ENCODE assay signal across 1 cellular context in genomic region chr5:60699549-60700346, GRCh38.
TF ChIP-seq lines count a peak whose summit lies in the region.

DEPDC1B (minus strand) TSS chr5:60700166; CDS start chr5:60700093, 73 bp downstream.

TF ChIP-seq in HepG2, 621 proteins besides CTCF, POLR2A, EP300 and RAD21 (continued from another document and continues in another):
- TF ChIP-seq NCOA2 (CRISPR knock-in tag; IDR thresholded peaks at IDR 0.05) (no peak), KDM1A (CRISPR knock-in tag; IDR thresholded peaks at IDR 0.05) (no peak), SIN3A (IDR thresholded peaks at IDR 0.05; ENCODE audit: borderline replicate concordance, low read depth, low read length) (peak; percentile 53; the same call in 1 of the 2 replicates), GABPB1 (CRISPR knock-in tag; IDR thresholded peaks at IDR 0.05) (peak; percentile 99), JARID2 (CRISPR knock-in tag; IDR thresholded peaks at IDR 0.05; ENCODE audit: insufficient replicate concordance) (no peak), NCOR1 (IDR thresholded peaks at IDR 0.05; ENCODE audit: borderline replicate concordance, low read length) (no peak), IRF1 (CRISPR knock-in tag; IDR thresholded peaks at IDR 0.05; ENCODE audit: low read depth) (no peak), ZNF251 (CRISPR knock-in tag; IDR thresholded peaks at IDR 0.05) (no peak), ZNF326 (CRISPR knock-in tag; IDR thresholded peaks at IDR 0.05; ENCODE audit: borderline replicate concordance) (no peak), GLMP (CRISPR knock-in tag; IDR thresholded peaks at IDR 0.05; ENCODE audit: borderline replicate concordance) (no peak), EEA1 (CRISPR knock-in tag; IDR thresholded peaks at IDR 0.05; ENCODE audit: borderline replicate concordance) (peak; percentile 21; the same call in 1 of the 2 replicates), ZNF205 (CRISPR knock-in tag; IDR thresholded peaks at IDR 0.05) (peak; percentile 51; the same call in 1 of the 2 replicates), ZBTB7B (CRISPR knock-in tag; IDR thresholded peaks at IDR 0.05) (peak; percentile 79), TFDP1 (CRISPR knock-in tag; IDR thresholded peaks at IDR 0.05; ENCODE audit: borderline replicate concordance) (peak; percentile 97), ZSCAN31 (CRISPR knock-in tag; IDR thresholded peaks at IDR 0.05; ENCODE audit: low read depth) (peak; percentile 74; the same call in 1 of the 2 replicates), ADNP (CRISPR knock-in tag; IDR thresholded peaks at IDR 0.05) (no peak), NR2F6 (IDR thresholded peaks at IDR 0.05) (no peak), NR2F6 (CRISPR knock-in tag; IDR thresholded peaks at IDR 0.05) (peak; percentile 32; the same call in 1 of the 2 replicates), TAF1 (CRISPR knock-in tag; IDR thresholded peaks at IDR 0.05) (peak; percentile 83), ZNF430 (CRISPR knock-in tag; IDR thresholded peaks at IDR 0.05) (peak; percentile 90), ZNF44 (CRISPR knock-in tag; IDR thresholded peaks at IDR 0.05) (peak; percentile 47; the same call in 1 of the 2 replicates), JDP2 (CRISPR knock-in tag; IDR thresholded peaks at IDR 0.05; ENCODE audit: borderline replicate concordance) (no peak; the same call in 1 of the 2 replicates), ZNF816 (CRISPR knock-in tag; IDR thresholded peaks at IDR 0.05; ENCODE audit: borderline replicate concordance) (peak; percentile 83), ZNF143 (CRISPR knock-in tag; IDR thresholded peaks at IDR 0.05) (no peak), PHF21A (CRISPR knock-in tag; IDR thresholded peaks at IDR 0.05) (peak; percentile 66), ZNF615 (CRISPR knock-in tag; IDR thresholded peaks at IDR 0.05; ENCODE audit: borderline replicate concordance) (no peak), MYNN (CRISPR knock-in tag; IDR thresholded peaks at IDR 0.05; ENCODE audit: low read depth) (no peak), BCL6 (CRISPR knock-in tag; IDR thresholded peaks at IDR 0.05) (0 out of 2 replicates have a peak, but pooled peaks have one; percentile 7), SNAI1 (CRISPR knock-in tag; IDR thresholded peaks at IDR 0.05; ENCODE audit: borderline replicate concordance) (peak; percentile 88), ZNF280D (CRISPR knock-in tag; IDR thresholded peaks at IDR 0.05) (no peak), REL (CRISPR knock-in tag; conservative IDR thresholded peaks at IDR 0.05) (peak; percentile 91), ZNF746 (CRISPR knock-in tag; IDR thresholded peaks at IDR 0.05) (no peak), ZNF670 (CRISPR knock-in tag; IDR thresholded peaks at IDR 0.05; ENCODE audit: borderline replicate concordance) (peak; percentile 30; the same call in 1 of the 2 replicates), MTA1 (CRISPR knock-in tag; IDR thresholded peaks at IDR 0.05; ENCODE audit: borderline replicate concordance) (no peak; the same call in 1 of the 2 replicates), RELA (CRISPR knock-in tag; IDR thresholded peaks at IDR 0.05) (no peak), KDM4B (CRISPR knock-in tag; IDR thresholded peaks at IDR 0.05) (peak; percentile 8; the same call in 1 of the 2 replicates), ETV5 (CRISPR knock-in tag; IDR thresholded peaks at IDR 0.05; ENCODE audit: borderline replicate concordance) (peak; percentile 77), ZNF142 (CRISPR knock-in tag; IDR thresholded peaks at IDR 0.05) (no peak), HOXD1 (CRISPR knock-in tag; IDR thresholded peaks at IDR 0.05) (0 out of 2 replicates have a peak, but pooled peaks have one; percentile 33), NFKBIZ (CRISPR knock-in tag; IDR thresholded peaks at IDR 0.05) (no peak), PPARG (CRISPR knock-in tag; conservative IDR thresholded peaks at IDR 0.05) (peak; percentile 44; the same call in 1 of the 2 replicates), ZKSCAN8 (CRISPR knock-in tag; IDR thresholded peaks at IDR 0.05; ENCODE audit: borderline replicate concordance) (no peak), MYPOP (CRISPR knock-in tag; IDR thresholded peaks at IDR 0.05) (peak; percentile 97), JUN (CRISPR knock-in tag; IDR thresholded peaks at IDR 0.05) (peak; percentile 34; the same call in 1 of the 2 replicates), MLXIP (CRISPR knock-in tag; IDR thresholded peaks at IDR 0.05; ENCODE audit: borderline replicate concordance) (no peak), LCORL (IDR thresholded peaks at IDR 0.05) (no peak), LCORL (CRISPR knock-in tag; IDR thresholded peaks at IDR 0.05) (peak; percentile 75), RFXANK (CRISPR knock-in tag; IDR thresholded peaks at IDR 0.05) (no peak), SMAD9 (CRISPR knock-in tag; IDR thresholded peaks at IDR 0.05) (peak; percentile 92; the same call in 1 of the 2 replicates), ZNF704 (CRISPR knock-in tag; IDR thresholded peaks at IDR 0.05; ENCODE audit: borderline replicate concordance) (peak; percentile 89; the same call in 1 of the 2 replicates), IKZF4 (CRISPR knock-in tag; IDR thresholded peaks at IDR 0.05; ENCODE audit: borderline replicate concordance, low read depth, not compliant biosample characterization) (peak; percentile 72), ZNF580 (CRISPR knock-in tag; IDR thresholded peaks at IDR 0.05; ENCODE audit: borderline replicate concordance, low read depth) (peak; percentile 67; the same call in 1 of the 2 replicates), BRCA1 (CRISPR knock-in tag; IDR thresholded peaks at IDR 0.05) (peak; percentile 53; the same call in 1 of the 2 replicates)
